ENCODE assay signal across 1 cellular context in genomic region chr17:4500188-4500565, GRCh38.
TF ChIP-seq lines count a peak whose summit lies in the region.

No MANE protein-coding gene starts in this region.

TF ChIP-seq in HepG2, 621 proteins besides CTCF, POLR2A, EP300 and RAD21:
- TF ChIP-seq, protein P1, sequence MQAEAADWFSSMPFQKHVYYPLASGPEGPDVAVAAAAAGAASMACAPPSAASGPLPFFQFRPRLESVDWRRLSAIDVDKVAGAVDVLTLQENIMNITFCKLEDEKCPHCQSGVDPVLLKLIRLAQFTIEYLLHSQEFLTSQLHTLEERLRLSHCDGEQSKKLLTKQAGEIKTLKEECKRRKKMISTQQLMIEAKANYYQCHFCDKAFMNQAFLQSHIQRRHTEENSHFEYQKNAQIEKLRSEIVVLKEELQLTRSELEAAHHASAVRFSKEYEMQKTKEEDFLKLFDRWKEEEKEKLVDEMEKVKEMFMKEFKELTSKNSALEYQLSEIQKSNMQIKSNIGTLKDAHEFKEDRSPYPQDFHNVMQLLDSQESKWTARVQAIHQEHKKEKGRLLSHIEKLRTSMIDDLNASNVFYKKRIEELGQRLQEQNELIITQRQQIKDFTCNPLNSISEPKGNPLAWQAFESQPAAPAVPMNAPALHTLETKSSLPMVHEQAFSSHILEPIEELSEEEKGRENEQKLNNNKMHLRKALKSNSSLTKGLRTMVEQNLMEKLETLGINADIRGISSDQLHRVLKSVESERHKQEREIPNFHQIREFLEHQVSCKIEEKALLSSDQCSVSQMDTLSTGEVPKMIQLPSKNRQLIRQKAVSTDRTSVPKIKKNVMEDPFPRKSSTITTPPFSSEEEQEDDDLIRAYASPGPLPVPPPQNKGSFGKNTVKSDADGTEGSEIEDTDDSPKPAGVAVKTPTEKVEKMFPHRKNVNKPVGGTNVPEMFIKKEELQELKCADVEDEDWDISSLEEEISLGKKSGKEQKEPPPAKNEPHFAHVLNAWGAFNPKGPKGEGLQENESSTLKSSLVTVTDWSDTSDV (CRISPR knock-in tag; IDR thresholded peaks at IDR 0.05): no peak
- TF ChIP-seq ZNF563 (CRISPR knock-in tag; IDR thresholded peaks at IDR 0.05) (no peak), JDP2 (CRISPR knock-in tag; IDR thresholded peaks at IDR 0.05; ENCODE audit: borderline replicate concordance) (no peak), TBX2 (CRISPR knock-in tag; IDR thresholded peaks at IDR 0.05; ENCODE audit: borderline replicate concordance) (no peak), KDM3A (CRISPR knock-in tag; IDR thresholded peaks at IDR 0.05; ENCODE audit: low read depth) (no peak), BATF2 (CRISPR knock-in tag; IDR thresholded peaks at IDR 0.05) (no peak), GFI1 (CRISPR knock-in tag; IDR thresholded peaks at IDR 0.05; ENCODE audit: borderline replicate concordance) (no peak), ZNF124 (CRISPR knock-in tag; IDR thresholded peaks at IDR 0.05) (no peak)
